In the genomic region with DNA sequence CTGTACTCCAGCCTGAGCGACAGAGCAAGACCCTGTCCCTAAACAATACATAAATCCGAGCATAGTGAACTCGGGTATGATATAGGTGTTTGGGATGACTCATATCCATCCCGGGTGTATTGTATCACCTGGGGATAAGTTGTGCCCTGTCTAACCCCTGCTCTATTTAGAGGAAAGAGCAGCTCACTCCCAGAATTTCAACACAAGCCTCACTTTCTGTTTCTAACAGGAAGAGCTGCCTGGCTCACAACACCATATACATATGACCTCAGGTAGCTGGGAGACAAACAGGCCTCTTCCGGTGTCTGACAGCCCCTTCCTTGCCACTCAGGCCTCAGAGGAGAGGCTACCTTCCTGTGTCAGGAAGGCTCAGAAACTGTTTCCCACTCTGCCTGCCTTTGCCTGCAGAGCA, we compare ENCODE assay signal across 1 cellular context.
TF ChIP-seq lines count a peak whose summit lies in the region.

No MANE protein-coding gene starts in this region.

TF ChIP-seq in HepG2, 621 proteins besides CTCF, POLR2A, EP300 and RAD21 (continued from another document and continues in another):
- TF ChIP-seq ATF2 (CRISPR knock-in tag; IDR thresholded peaks at IDR 0.05): no peak
- peak; percentile 51; the same call in 1 of the 2 replicates for TF ChIP-seq ZBTB21 (CRISPR knock-in tag; IDR thresholded peaks at IDR 0.05)
- TF ChIP-seq ZNF713 (CRISPR knock-in tag; IDR thresholded peaks at IDR 0.05): no peak
- TF ChIP-seq, protein P1, sequence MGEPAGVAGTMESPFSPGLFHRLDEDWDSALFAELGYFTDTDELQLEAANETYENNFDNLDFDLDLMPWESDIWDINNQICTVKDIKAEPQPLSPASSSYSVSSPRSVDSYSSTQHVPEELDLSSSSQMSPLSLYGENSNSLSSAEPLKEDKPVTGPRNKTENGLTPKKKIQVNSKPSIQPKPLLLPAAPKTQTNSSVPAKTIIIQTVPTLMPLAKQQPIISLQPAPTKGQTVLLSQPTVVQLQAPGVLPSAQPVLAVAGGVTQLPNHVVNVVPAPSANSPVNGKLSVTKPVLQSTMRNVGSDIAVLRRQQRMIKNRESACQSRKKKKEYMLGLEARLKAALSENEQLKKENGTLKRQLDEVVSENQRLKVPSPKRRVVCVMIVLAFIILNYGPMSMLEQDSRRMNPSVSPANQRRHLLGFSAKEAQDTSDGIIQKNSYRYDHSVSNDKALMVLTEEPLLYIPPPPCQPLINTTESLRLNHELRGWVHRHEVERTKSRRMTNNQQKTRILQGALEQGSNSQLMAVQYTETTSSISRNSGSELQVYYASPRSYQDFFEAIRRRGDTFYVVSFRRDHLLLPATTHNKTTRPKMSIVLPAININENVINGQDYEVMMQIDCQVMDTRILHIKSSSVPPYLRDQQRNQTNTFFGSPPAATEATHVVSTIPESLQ (CRISPR knock-in tag; conservative IDR thresholded peaks at IDR 0.05): no peak
- TF ChIP-seq, protein P2, sequence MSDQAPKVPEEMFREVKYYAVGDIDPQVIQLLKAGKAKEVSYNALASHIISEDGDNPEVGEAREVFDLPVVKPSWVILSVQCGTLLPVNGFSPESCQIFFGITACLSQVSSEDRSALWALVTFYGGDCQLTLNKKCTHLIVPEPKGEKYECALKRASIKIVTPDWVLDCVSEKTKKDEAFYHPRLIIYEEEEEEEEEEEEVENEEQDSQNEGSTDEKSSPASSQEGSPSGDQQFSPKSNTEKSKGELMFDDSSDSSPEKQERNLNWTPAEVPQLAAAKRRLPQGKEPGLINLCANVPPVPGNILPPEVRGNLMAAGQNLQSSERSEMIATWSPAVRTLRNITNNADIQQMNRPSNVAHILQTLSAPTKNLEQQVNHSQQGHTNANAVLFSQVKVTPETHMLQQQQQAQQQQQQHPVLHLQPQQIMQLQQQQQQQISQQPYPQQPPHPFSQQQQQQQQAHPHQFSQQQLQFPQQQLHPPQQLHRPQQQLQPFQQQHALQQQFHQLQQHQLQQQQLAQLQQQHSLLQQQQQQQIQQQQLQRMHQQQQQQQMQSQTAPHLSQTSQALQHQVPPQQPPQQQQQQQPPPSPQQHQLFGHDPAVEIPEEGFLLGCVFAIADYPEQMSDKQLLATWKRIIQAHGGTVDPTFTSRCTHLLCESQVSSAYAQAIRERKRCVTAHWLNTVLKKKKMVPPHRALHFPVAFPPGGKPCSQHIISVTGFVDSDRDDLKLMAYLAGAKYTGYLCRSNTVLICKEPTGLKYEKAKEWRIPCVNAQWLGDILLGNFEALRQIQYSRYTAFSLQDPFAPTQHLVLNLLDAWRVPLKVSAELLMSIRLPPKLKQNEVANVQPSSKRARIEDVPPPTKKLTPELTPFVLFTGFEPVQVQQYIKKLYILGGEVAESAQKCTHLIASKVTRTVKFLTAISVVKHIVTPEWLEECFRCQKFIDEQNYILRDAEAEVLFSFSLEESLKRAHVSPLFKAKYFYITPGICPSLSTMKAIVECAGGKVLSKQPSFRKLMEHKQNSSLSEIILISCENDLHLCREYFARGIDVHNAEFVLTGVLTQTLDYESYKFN (CRISPR knock-in tag; conservative IDR thresholded peaks at IDR 0.05): peak; percentile 66
- TF ChIP-seq KAT8 (CRISPR knock-in tag; IDR thresholded peaks at IDR 0.05): peak; percentile 62
- no peak for TF ChIP-seq ZNF451 (CRISPR knock-in tag; IDR thresholded peaks at IDR 0.05)
- TF ChIP-seq, protein P3, sequence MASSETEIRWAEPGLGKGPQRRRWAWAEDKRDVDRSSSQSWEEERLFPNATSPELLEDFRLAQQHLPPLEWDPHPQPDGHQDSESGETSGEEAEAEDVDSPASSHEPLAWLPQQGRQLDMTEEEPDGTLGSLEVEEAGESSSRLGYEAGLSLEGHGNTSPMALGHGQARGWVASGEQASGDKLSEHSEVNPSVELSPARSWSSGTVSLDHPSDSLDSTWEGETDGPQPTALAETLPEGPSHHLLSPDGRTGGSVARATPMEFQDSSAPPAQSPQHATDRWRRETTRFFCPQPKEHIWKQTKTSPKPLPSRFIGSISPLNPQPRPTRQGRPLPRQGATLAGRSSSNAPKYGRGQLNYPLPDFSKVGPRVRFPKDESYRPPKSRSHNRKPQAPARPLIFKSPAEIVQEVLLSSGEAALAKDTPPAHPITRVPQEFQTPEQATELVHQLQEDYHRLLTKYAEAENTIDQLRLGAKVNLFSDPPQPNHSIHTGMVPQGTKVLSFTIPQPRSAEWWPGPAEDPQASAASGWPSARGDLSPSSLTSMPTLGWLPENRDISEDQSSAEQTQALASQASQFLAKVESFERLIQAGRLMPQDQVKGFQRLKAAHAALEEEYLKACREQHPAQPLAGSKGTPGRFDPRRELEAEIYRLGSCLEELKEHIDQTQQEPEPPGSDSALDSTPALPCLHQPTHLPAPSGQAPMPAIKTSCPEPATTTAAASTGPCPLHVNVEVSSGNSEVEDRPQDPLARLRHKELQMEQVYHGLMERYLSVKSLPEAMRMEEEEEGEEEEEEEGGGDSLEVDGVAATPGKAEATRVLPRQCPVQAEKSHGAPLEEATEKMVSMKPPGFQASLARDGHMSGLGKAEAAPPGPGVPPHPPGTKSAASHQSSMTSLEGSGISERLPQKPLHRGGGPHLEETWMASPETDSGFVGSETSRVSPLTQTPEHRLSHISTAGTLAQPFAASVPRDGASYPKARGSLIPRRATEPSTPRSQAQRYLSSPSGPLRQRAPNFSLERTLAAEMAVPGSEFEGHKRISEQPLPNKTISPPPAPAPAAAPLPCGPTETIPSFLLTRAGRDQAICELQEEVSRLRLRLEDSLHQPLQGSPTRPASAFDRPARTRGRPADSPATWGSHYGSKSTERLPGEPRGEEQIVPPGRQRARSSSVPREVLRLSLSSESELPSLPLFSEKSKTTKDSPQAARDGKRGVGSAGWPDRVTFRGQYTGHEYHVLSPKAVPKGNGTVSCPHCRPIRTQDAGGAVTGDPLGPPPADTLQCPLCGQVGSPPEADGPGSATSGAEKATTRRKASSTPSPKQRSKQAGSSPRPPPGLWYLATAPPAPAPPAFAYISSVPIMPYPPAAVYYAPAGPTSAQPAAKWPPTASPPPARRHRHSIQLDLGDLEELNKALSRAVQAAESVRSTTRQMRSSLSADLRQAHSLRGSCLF (CRISPR knock-in tag; IDR thresholded peaks at IDR 0.05; ENCODE audit: borderline replicate concordance): no peak
- TF ChIP-seq SUZ12 (IDR thresholded peaks at IDR 0.05; ENCODE audit: low read depth, low read length): no peak
- TF ChIP-seq CC2D1A (CRISPR knock-in tag; IDR thresholded peaks at IDR 0.05): no peak
- peak; percentile 58 for TF ChIP-seq POLR2G (IDR thresholded peaks at IDR 0.05; ENCODE audit: low read depth, low read length)
- TF ChIP-seq ZNF496 (CRISPR knock-in tag; IDR thresholded peaks at IDR 0.05; ENCODE audit: insufficient replicate concordance): no peak
- TF ChIP-seq, protein P4, sequence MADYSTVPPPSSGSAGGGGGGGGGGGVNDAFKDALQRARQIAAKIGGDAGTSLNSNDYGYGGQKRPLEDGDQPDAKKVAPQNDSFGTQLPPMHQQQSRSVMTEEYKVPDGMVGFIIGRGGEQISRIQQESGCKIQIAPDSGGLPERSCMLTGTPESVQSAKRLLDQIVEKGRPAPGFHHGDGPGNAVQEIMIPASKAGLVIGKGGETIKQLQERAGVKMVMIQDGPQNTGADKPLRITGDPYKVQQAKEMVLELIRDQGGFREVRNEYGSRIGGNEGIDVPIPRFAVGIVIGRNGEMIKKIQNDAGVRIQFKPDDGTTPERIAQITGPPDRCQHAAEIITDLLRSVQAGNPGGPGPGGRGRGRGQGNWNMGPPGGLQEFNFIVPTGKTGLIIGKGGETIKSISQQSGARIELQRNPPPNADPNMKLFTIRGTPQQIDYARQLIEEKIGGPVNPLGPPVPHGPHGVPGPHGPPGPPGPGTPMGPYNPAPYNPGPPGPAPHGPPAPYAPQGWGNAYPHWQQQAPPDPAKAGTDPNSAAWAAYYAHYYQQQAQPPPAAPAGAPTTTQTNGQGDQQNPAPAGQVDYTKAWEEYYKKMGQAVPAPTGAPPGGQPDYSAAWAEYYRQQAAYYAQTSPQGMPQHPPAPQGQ (CRISPR knock-in tag; IDR thresholded peaks at IDR 0.05; ENCODE audit: borderline replicate concordance): no peak
- TF ChIP-seq, protein P5, sequence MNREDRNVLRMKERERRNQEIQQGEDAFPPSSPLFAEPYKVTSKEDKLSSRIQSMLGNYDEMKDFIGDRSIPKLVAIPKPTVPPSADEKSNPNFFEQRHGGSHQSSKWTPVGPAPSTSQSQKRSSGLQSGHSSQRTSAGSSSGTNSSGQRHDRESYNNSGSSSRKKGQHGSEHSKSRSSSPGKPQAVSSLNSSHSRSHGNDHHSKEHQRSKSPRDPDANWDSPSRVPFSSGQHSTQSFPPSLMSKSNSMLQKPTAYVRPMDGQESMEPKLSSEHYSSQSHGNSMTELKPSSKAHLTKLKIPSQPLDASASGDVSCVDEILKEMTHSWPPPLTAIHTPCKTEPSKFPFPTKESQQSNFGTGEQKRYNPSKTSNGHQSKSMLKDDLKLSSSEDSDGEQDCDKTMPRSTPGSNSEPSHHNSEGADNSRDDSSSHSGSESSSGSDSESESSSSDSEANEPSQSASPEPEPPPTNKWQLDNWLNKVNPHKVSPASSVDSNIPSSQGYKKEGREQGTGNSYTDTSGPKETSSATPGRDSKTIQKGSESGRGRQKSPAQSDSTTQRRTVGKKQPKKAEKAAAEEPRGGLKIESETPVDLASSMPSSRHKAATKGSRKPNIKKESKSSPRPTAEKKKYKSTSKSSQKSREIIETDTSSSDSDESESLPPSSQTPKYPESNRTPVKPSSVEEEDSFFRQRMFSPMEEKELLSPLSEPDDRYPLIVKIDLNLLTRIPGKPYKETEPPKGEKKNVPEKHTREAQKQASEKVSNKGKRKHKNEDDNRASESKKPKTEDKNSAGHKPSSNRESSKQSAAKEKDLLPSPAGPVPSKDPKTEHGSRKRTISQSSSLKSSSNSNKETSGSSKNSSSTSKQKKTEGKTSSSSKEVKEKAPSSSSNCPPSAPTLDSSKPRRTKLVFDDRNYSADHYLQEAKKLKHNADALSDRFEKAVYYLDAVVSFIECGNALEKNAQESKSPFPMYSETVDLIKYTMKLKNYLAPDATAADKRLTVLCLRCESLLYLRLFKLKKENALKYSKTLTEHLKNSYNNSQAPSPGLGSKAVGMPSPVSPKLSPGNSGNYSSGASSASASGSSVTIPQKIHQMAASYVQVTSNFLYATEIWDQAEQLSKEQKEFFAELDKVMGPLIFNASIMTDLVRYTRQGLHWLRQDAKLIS (CRISPR knock-in tag; IDR thresholded peaks at IDR 0.05): no peak
- TF ChIP-seq KLF9 (CRISPR knock-in tag; IDR thresholded peaks at IDR 0.05; ENCODE audit: low read depth): no peak
- TF ChIP-seq ZSCAN5A (CRISPR knock-in tag; IDR thresholded peaks at IDR 0.05; ENCODE audit: borderline replicate concordance): no peak
- TF ChIP-seq KDM5B (CRISPR knock-in tag; IDR thresholded peaks at IDR 0.05; ENCODE audit: borderline replicate concordance): no peak
- no peak for TF ChIP-seq DBP (CRISPR knock-in tag; IDR thresholded peaks at IDR 0.05; ENCODE audit: not compliant biosample characterization)
- TF ChIP-seq IKZF5 (CRISPR knock-in tag; IDR thresholded peaks at IDR 0.05): peak; percentile 53; the same call in 1 of the 2 replicates
- 0 out of 2 replicates have a peak, but pooled peaks have one; percentile 26 for TF ChIP-seq DPF2 (CRISPR knock-in tag; IDR thresholded peaks at IDR 0.05; ENCODE audit: borderline replicate concordance, low read depth)
- no peak for TF ChIP-seq CREB3 (CRISPR knock-in tag; IDR thresholded peaks at IDR 0.05)
- TF ChIP-seq, protein P6, sequence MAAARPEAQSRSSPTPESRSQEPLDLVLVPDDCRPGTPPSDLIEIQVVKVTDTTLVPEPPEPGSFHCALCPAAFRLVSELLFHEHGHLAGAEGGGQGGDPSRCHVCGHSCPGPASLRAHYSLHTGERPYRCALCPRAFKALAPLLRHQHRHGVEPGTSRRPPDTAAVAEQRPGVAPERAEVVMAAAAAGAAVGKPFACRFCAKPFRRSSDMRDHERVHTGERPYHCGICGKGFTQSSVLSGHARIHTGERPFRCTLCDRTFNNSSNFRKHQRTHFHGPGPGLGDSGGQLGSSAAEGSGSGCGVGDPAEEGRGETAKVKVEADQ (CRISPR knock-in tag; IDR thresholded peaks at IDR 0.05; ENCODE audit: borderline replicate concordance): no peak
- no peak for TF ChIP-seq ZNF432 (CRISPR knock-in tag; IDR thresholded peaks at IDR 0.05; ENCODE audit: borderline replicate concordance)
- TF ChIP-seq SRSF9 (IDR thresholded peaks at IDR 0.05; ENCODE audit: borderline replicate concordance, insufficient read depth, low read depth, low read length, poor library complexity, severe bottlenecking): no peak
- no peak for TF ChIP-seq MAF1 (CRISPR knock-in tag; IDR thresholded peaks at IDR 0.05; ENCODE audit: borderline replicate concordance)
- TF ChIP-seq CCDC6 (CRISPR knock-in tag; IDR thresholded peaks at IDR 0.05): no peak
- no peak for TF ChIP-seq ZNF672 (CRISPR knock-in tag; IDR thresholded peaks at IDR 0.05)
